In the genomic region with DNA sequence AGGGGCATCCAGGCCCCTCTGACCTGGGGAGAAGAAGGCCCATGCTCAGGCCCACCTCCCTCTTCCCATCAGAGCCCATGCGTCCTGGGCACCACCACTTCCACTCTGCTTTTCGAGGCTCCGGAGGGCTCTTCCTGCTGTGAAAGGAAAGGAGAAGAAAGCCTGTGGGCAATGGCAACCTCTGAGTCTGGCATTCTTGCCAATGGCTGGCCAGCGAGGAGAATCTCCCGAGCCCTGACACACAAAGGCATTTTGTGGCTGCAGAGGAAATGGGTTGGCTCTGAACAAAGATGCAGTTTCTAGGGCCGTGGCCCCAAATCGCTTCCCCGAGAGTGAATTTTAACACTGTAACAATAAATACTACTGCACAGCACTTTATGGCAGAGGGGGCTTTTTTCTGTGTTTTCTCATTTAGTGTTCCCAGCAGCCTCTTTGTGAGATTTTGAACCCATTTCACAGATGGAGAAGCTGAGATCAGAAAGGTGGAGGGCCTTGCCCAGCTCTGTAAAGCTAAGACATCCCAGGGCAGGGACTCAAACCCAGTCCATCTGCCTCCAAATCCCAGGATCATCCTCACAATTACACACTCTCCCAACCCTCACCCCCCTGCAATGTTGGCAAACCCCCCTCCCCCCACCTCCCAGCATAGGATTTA, we compare ENCODE assay signal across 33 cellular contexts. TPM values are rescaled to one million over a fixed set of nuclear protein-coding genes. Genes with fewer than 3 reads are reported as not detected.
"Had no signal": no experiment of that assay in that cellular context is flagged by ENCODE, and none has a peak within 500 bp of the region (broad histone marks: within the 10 kb centered on the region; RNA-seq: fewer than 3 reads in every experiment).

No MANE protein-coding gene starts in this region.

- H3K27ac ChIP-seq: breast epithelium, cardiac muscle cell, colonic mucosa, gastrocnemius medialis, heart left ventricle had no signal

- H3K9me3 Mint-ChIP-seq: activated CD8-positive, alpha-beta T cell treated with anti-CD3 and anti-CD28 coated beads for 36 hours; activated T-cell treated with anti-CD3 and anti-CD28 coated beads, Interleukin-2, amount 50 U/mL, for 4 hours; activated T-helper 17 cell treated with anti-CD3 and anti-CD28 coated beads, Interleukin-2, amount 50 U/mL, for 72 hours; T-cell; T-helper 1 cell treated with Interleukin-12 subunit alpha and Interleukin-12 subunit beta and Interleukin-4 antibody, amounts not matched to agents 30 μg/mL and 1 μg/mL, for 36 hours had no signal

- H3K9me3 ChIP-seq: breast epithelium, colonic mucosa, gastrocnemius medialis, heart left ventricle had no signal

- H3K27me3 ChIP-seq: breast epithelium, cardiac muscle cell, colonic mucosa, gastrocnemius medialis, heart left ventricle had no signal

- H3K4me3 ChIP-seq: breast epithelium, cardiac muscle cell, colonic mucosa, gastrocnemius medialis, heart left ventricle had no signal

- FAIRE-seq: endometrium, endothelial cell of umbilical vein had no signal

- H3K27ac Mint-ChIP-seq: activated CD8-positive, alpha-beta T cell treated with anti-CD3 and anti-CD28 coated beads for 36 hours; activated naive CD8-positive, alpha-beta T cell; activated T-helper 17 cell treated with anti-CD3 and anti-CD28 coated beads, Interleukin-2, amount 50 U/mL, for 72 hours; brain; T-cell; T-helper 1 cell treated with Interleukin-12 subunit alpha and Interleukin-12 subunit beta and Interleukin-4 antibody, amounts not matched to agents 30 μg/mL and 1 μg/mL, for 36 hours had no signal

- H3K4me1 Mint-ChIP-seq: activated T-helper 17 cell treated with anti-CD3 and anti-CD28 coated beads, Interleukin-2, amount 50 U/mL, for 72 hours; T-cell had no signal

- H3K36me3 Mint-ChIP-seq: activated naive CD8-positive, alpha-beta T cell; T-cell had no signal

- H3K4me1 ChIP-seq: breast epithelium, colonic mucosa, gastrocnemius medialis, heart left ventricle had no signal

- DNase-seq: activated CD4-positive, alpha-beta T cell treated with anti-CD3 and anti-CD28 coated beads for 1 hour; activated CD4-positive, alpha-beta T cell treated with anti-CD3 and anti-CD28 coated beads for 4 hours; activated CD4-positive, alpha-beta T cell treated with anti-CD3 and anti-CD28 coated beads, Interleukin-2, amount 50 U/mL, for 1 hour; activated CD4-positive, alpha-beta T cell treated with anti-CD3 and anti-CD28 coated beads, Interleukin-2, amount 50 U/mL, for 48 hours; activated CD8-positive, alpha-beta memory T cell treated with anti-CD3 and anti-CD28 coated beads for 24 hours; activated CD8-positive, alpha-beta T cell treated with anti-CD3 and anti-CD28 coated beads for 36 hours; activated effector memory CD4-positive, alpha-beta T cell treated with Interleukin-2 at 50 U/mL for 16 hours; activated gamma-delta T cell treated with Interleukin-2 at 50 U/mL for 16 hours; activated naive CD4-positive, alpha-beta T cell treated with anti-CD3 and anti-CD28 coated beads, Interleukin-2, amount 50 U/mL, for 16 hours; activated naive CD4-positive, alpha-beta T cell treated with Interleukin-2 at 50 U/mL for 16 hours; activated T-cell treated with anti-CD3 and anti-CD28 coated beads, Interleukin-2, amount 50 U/mL, for 4 hours; amygdala; central memory CD4-positive, alpha-beta T cell; cerebellar nuclear complex; colonic mucosa; effector CD8-positive, alpha-beta T cell; foreskin fibroblast; gastrocnemius medialis; glutamatergic neuron; SW 1271; T-cell; T1000 had no signal

- H3K36me3 ChIP-seq: breast epithelium, cardiac muscle cell, colonic mucosa, gastrocnemius medialis, heart left ventricle had no signal

- H3K4me3 Mint-ChIP-seq: activated CD8-positive, alpha-beta T cell treated with anti-CD3 and anti-CD28 coated beads for 36 hours; activated naive CD8-positive, alpha-beta T cell; activated T-cell treated with anti-CD3 and anti-CD28 coated beads, Interleukin-2, amount 50 U/mL, for 4 hours; activated T-helper 17 cell treated with anti-CD3 and anti-CD28 coated beads, Interleukin-2, amount 50 U/mL, for 72 hours; brain; T-cell; T-helper 1 cell treated with Interleukin-12 subunit alpha and Interleukin-12 subunit beta and Interleukin-4 antibody, amounts not matched to agents 30 μg/mL and 1 μg/mL, for 36 hours had no signal

- ATAC-seq: activated CD8-positive, alpha-beta T cell treated with anti-CD3 and anti-CD28 coated beads for 36 hours; activated T-cell treated with anti-CD3 and anti-CD28 coated beads, Interleukin-2, amount 50 U/mL, for 4 hours; activated T-helper 17 cell treated with anti-CD3 and anti-CD28 coated beads, Interleukin-2, amount 50 U/mL, for 72 hours; esophagus mucosa; gastrocnemius medialis; T-cell had no signal

RNA-seq across cellular contexts. Expression of gene TMEM51, which starts 35.7 kb away (rescaled TPM):
- total RNA-seq: activated CD8-positive, alpha-beta T cell treated with anti-CD3 and anti-CD28 coated beads for 36 hours; activated T-helper 17 cell treated with anti-CD3 and anti-CD28 coated beads, Interleukin-2, amount 50 U/mL, for 72 hours; T-helper 2 cell treated with Interferon-gamma antibody and Interleukin-4, amounts not matched to agents 100 ng/mL and 5 ng/mL, for 36 hours had no signal
